ENCODE assay signal across 19 cellular contexts in the genomic region with DNA sequence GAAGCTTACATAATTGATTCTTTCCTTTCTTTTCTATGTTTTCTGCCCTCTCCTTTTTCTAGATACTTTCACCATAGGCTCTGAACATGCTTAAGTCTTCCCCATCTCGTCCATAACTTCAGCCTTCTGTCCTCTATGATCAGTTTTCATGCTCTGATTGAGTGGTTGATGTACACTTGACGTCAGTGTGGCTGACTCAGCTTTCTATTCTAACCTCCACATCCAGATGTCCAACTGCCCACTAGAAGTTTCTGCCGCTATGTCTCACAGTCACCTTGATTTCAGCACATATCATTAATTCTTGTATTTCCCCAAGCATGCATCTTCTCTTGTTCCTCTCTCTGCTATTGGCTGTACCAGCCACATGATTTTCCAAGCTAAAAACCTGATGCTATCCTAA. TPM values are rescaled to one million over a fixed set of nuclear protein-coding genes. Genes with fewer than 3 reads are reported as not detected.
"Had no signal": no experiment of that assay in that cellular context is flagged by ENCODE, and none has a peak within 500 bp of the region (broad histone marks: within the 10 kb centered on the region; RNA-seq: fewer than 3 reads in every experiment).

No MANE protein-coding gene starts in this region.

- H3K9me3 Mint-ChIP-seq: natural killer cell had no signal

- H3K4me3 Mint-ChIP-seq: activated CD4-positive, alpha-beta T cell treated with anti-CD3 and anti-CD28 coated beads, Interleukin-2, amount 10 ng/mL, durations not matched to agents 24 days and 14 days; activated CD8-positive, alpha-beta T cell treated with anti-CD3 and anti-CD28 coated beads, Interleukin-2, amount 10 ng/mL, durations not matched to agents 7 days and 5 days; activated naive CD8-positive, alpha-beta T cell; immature natural killer cell; natural killer cell; stimulated activated effector memory CD8-positive, alpha-beta T cell treated with anti-CD3 and anti-CD28 coated beads, Interleukin-12 subunit alpha, Interleukin-12 subunit beta, amount 100 ng/mL, for 72 hours had no signal

- H3K27me3 Mint-ChIP-seq: activated CD4-positive, alpha-beta T cell treated with anti-CD3 and anti-CD28 coated beads, Interleukin-2, amount 10 ng/mL, durations not matched to agents 24 days and 14 days had no signal

- DNase-seq: activated CD4-positive, alpha-beta T cell treated with anti-CD3 and anti-CD28 coated beads, Interleukin-2, amount 10 ng/mL, durations not matched to agents 24 days and 14 days; activated CD4-positive, CD25-positive, alpha-beta regulatory T cell; activated CD8-positive, alpha-beta memory T cell treated with anti-CD3 and anti-CD28 coated beads, Interleukin-2, amount 50 U/mL, for 4 hours; activated CD8-positive, alpha-beta T cell treated with anti-CD3 and anti-CD28 coated beads, Interleukin-2, amount 10 ng/mL, durations not matched to agents 7 days and 5 days; activated gamma-delta T cell; activated T-cell treated with anti-CD3 and anti-CD28 coated beads, Interleukin-2, amount 50 U/mL, for 48 hours; cortex of kidney; effector CD4-positive, alpha-beta T cell; foreskin melanocyte; heart left ventricle; immature natural killer cell; mesenchymal stem cell; natural killer cell; stimulated activated CD4-positive, alpha-beta T cell treated with anti-CD3 and anti-CD28 coated beads, Interleukin-12 subunit alpha, Interleukin-12 subunit beta, amount 100 ng/mL, for 4 hours; substantia nigra; uterus had no signal

- H3K36me3 Mint-ChIP-seq: activated naive CD8-positive, alpha-beta T cell; immature natural killer cell; natural killer cell; stimulated activated effector memory CD8-positive, alpha-beta T cell treated with anti-CD3 and anti-CD28 coated beads, Interleukin-12 subunit alpha, Interleukin-12 subunit beta, amount 100 ng/mL, for 72 hours had no signal

- H3K4me1 Mint-ChIP-seq: immature natural killer cell; natural killer cell; stimulated activated effector memory CD8-positive, alpha-beta T cell treated with anti-CD3 and anti-CD28 coated beads, Interleukin-12 subunit alpha, Interleukin-12 subunit beta, amount 100 ng/mL, for 72 hours had no signal

- H3K4me3 ChIP-seq: heart left ventricle, tibial nerve, uterus had no signal

- ATAC-seq: activated CD8-positive, alpha-beta T cell treated with anti-CD3 and anti-CD28 coated beads, Interleukin-2, amount 10 ng/mL, durations not matched to agents 7 days and 5 days; natural killer cell; stimulated activated effector memory CD8-positive, alpha-beta T cell treated with anti-CD3 and anti-CD28 coated beads, Interleukin-12 subunit alpha, Interleukin-12 subunit beta, amount 100 ng/mL, for 72 hours had no signal

- H3K27ac Mint-ChIP-seq: activated CD4-positive, alpha-beta T cell treated with anti-CD3 and anti-CD28 coated beads, Interleukin-2, amount 10 ng/mL, durations not matched to agents 24 days and 14 days; activated CD8-positive, alpha-beta T cell treated with anti-CD3 and anti-CD28 coated beads, Interleukin-2, amount 10 ng/mL, durations not matched to agents 7 days and 5 days; activated naive CD8-positive, alpha-beta T cell; immature natural killer cell; natural killer cell; stimulated activated effector memory CD8-positive, alpha-beta T cell treated with anti-CD3 and anti-CD28 coated beads, Interleukin-12 subunit alpha, Interleukin-12 subunit beta, amount 100 ng/mL, for 72 hours had no signal

RNA-seq across cellular contexts. Expression of gene CDK14, which starts 15.0 kb away (rescaled TPM):
- total RNA-seq: activated CD8-positive, alpha-beta T cell treated with anti-CD3 and anti-CD28 coated beads, Interleukin-2, amount 10 ng/mL, durations not matched to agents 7 days and 5 days had no signal
